25 cellular contexts compared by ENCODE assay signal in genomic region chr1:56065729-56066128, GRCh38.
DNase-seq lines count a peak whose midpoint lies in the region; ATAC-seq, FAIRE-seq and TF ChIP-seq lines count a peak whose summit lies in the region.
"Had no signal": no experiment of that assay in that cellular context is flagged by ENCODE, and none has a peak within 500 bp of the region (broad histone marks: within the 10 kb centered on the region; RNA-seq: fewer than 3 reads in every experiment).

No MANE protein-coding gene starts in this region.

- 76% methylated on average over 3 of the region's 3 CpGs for WGBS in right cardiac atrium

- H3K27ac ChIP-seq in right cardiac atrium (ENCODE audit: low read length): no peak overlapping the region
- H3K27ac ChIP-seq: skin epidermis had no signal

- no peaks in the 10 kb centered on the region for H3K9me3 ChIP-seq in right cardiac atrium (ENCODE audit: control insufficient read depth, low read length)
- H3K9me3 ChIP-seq: MG63, tibial artery had no signal

- H3K4me1 ChIP-seq in right cardiac atrium (ENCODE audit: control insufficient read depth, insufficient read depth, low read length): no peaks in the 10 kb centered on the region

- no peaks in the 10 kb centered on the region for H3K27me3 ChIP-seq in right cardiac atrium (ENCODE audit: control insufficient read depth, insufficient read depth)
- H3K27me3 ChIP-seq: MG63, tibial artery had no signal

- peak; percentile 19 for DNase-seq in Daoy (ENCODE audit: low read depth)
- DNase-seq in LHCN-M2 (ENCODE audit: low read depth): peak; percentile 62
- DNase-seq in fibroblast of mammary gland (ENCODE audit: low read depth): peak; percentile 38
- peak; percentile 17 for DNase-seq in myocyte (ENCODE audit: low read depth)
- DNase-seq in NCI-H2171 (lab: John Stamatoyannopoulos, UW): no peak
- DNase-seq in RCC 7860 (ENCODE audit: low spot score): no peak
- DNase-seq in right cardiac atrium: no peak
- DNase-seq: activated B cell treated with CpG ODN at 0.5 μM for 24 hours; activated CD4-positive, alpha-beta memory T cell treated with anti-CD3 and anti-CD28 coated beads, Interleukin-2, amount 10 ng/mL, durations not matched to agents 7 days and 5 days; activated naive CD4-positive, alpha-beta T cell treated with Interleukin-2 at 50 U/mL for 16 hours; AML-193; aorta; DND-41; MG63; midbrain; NCI-H1436 treated with DMSO at 0.1 percent for 48 hours; NCI-H2171 treated with DMSO at 0.1 percent for 48 hours; NCI-H69; OCI-M1; stimulated activated CD4-positive, alpha-beta T cell treated with anti-CD3 and anti-CD28 coated beads, Interleukin-4, amount 100 ng/mL, for 1 hour; T-helper 9 cell; tibial artery had no signal

- H3K4me3 ChIP-seq in fibroblast of mammary gland (ENCODE audit: control insufficient read depth, low read depth, low read length): no peak overlapping the region
- no peak overlapping the region for H3K4me3 ChIP-seq in right cardiac atrium (ENCODE audit: low read length)
- H3K4me3 ChIP-seq: MG63, skin epidermis, tibial artery had no signal

- intact Hi-C loops in right cardiac atrium (cut with DNase I): no loop called here

- TF ChIP-seq CTCF in fibroblast of mammary gland (conservative IDR thresholded peaks at IDR 0.05; ENCODE audit: control insufficient read depth, insufficient read depth, low read depth, low read length): no peak

- ATAC-seq in HG03135 (IDR thresholded peaks at IDR 0.05; ENCODE audit: unreplicated experiment): no peak
- no peak for ATAC-seq in right cardiac atrium
- ATAC-seq: left lobe of liver had no signal

- FAIRE-seq in RCC 7860 (lab: Jason Lieb, UNC): no peak

Comparison
In these comparisons a context has a peak if more than half of its experiments do, and no peak if none do; other contexts are left out.
1. DNase-seq: peak in Daoy (single experiment), LHCN-M2 (single experiment), fibroblast of mammary gland (single experiment) and myocyte (single experiment); none in NCI-H2171 (single experiment), RCC 7860 (single experiment) and right cardiac atrium (0 of 3).